Comparison of ENCODE assay signal across 8 cellular contexts in genomic region chrX:19544693-19545305, GRCh38. TPM values are rescaled to one million over a fixed set of nuclear protein-coding genes. Genes with fewer than 3 reads are reported as not detected.
A peak's percentile ranks its signal among the peaks of the same experiment; 100 is the strongest.
DNase-seq lines count a peak whose midpoint lies in the region; ATAC-seq, FAIRE-seq and TF ChIP-seq lines count a peak whose summit lies in the region.

No MANE protein-coding gene starts in this region.

- H3K4me3 ChIP-seq in WI38 (ENCODE audit: low read depth, low read length) (no peak overlapping the region), endothelial cell of umbilical vein (replicated peaks in 1 of 3; ENCODE audit: insufficient read depth in 1 of 3, low read depth in 1 of 3, low read length in 3 of 3) (no peak overlapping the region)

- H3K9me1 ChIP-seq in endothelial cell of umbilical vein (replicated peaks; ENCODE audit: control insufficient read depth, extremely low read depth, insufficient read depth, low read length): no peaks in the 10 kb centered on the region

- H3K27me3 Mint-ChIP-seq in mesothelial cell of epicardium (ENCODE audit: low read depth): no peaks in the 10 kb centered on the region

- peaks cover 10% of the 10 kb centered on the region for H3K9me3 Mint-ChIP-seq in mesothelial cell of epicardium

- H3K4me2 ChIP-seq in endothelial cell of umbilical vein (ENCODE audit: insufficient read depth, low read length): no peak overlapping the region

- H3K79me2 ChIP-seq in endothelial cell of umbilical vein (ENCODE audit: control insufficient read depth, insufficient read depth, low read length): no peaks in the 10 kb centered on the region

- DNase-seq in NCI-H1092 treated with DMSO at 0.1 percent for 48 hours (lab: John Stamatoyannopoulos, UW): peak; percentile 50
- peak; percentile 43 for DNase-seq in endothelial cell of umbilical vein (ENCODE audit: low read depth, low spot score)
- no peak for DNase-seq in mesothelial cell of epicardium (ENCODE audit: low spot score in 2 of 2, unreplicated experiment in 2 of 2)

- H3K4me1 Mint-ChIP-seq in mesothelial cell of epicardium: no peaks in the 10 kb centered on the region

- H3K4me3 Mint-ChIP-seq in mesothelial cell of epicardium: no peak overlapping the region

- TF ChIP-seq CTCF in C4-2B (conservative IDR thresholded peaks at IDR 0.05) (peak; percentile 82), WI38 (IDR thresholded peaks at IDR 0.05; ENCODE audit: low read depth, low read length) (peak; percentile 68; the same call in 1 of the 2 replicates), endothelial cell of umbilical vein (IDR thresholded peaks at IDR 0.05; ENCODE audit: extremely low read depth in 1 of 2, insufficient read depth in 1 of 2, low read depth in 1 of 2, low read length in 2 of 2) (peak; percentile 47 to 58), mesothelial cell of epicardium (IDR thresholded peaks at IDR 0.05; ENCODE audit: unreplicated experiment) (peak; percentile 40)

- BruUV-seq in endothelial cell of umbilical vein (replicated peaks; lab: Mats Ljungman, UMichigan): no TSS peak

- intact Hi-C loops in endothelial cell of umbilical vein (cut with micrococcal nuclease): loop anchor here (1.0 to 10.0 kb wide), 4 partner anchors 194 to 520 kb away; partner anchors contain the start of gene BCLAF3

- H3K9me3 ChIP-seq in endothelial cell of umbilical vein (replicated peaks; ENCODE audit: control insufficient read depth, insufficient read depth, low read length): no peaks in the 10 kb centered on the region

- peak; percentile 69 for FAIRE-seq in endothelial cell of umbilical vein (lab: Jason Lieb, UNC)

- CTCF ChIA-PET in endothelial cell of umbilical vein (lab: Charles Lee): interaction anchor here (0.8 to 1.3 kb wide), 4 partner anchors 9 to 360 kb away, joined by 3 to 8 read pairs (median 4); no protein-coding TSS in a partner anchor

- peaks cover 7% of the 10 kb centered on the region for H3K36me3 Mint-ChIP-seq in mesothelial cell of epicardium

- dilution Hi-C loops in endothelial cell of umbilical vein (cut with MboI; ENCODE audit: extremely low pct_ligation_motif_present, low sequenced_read_pairs): no loop called here

- TF ChIP-seq POLR2A in endothelial cell of umbilical vein (IDR thresholded peaks at IDR 0.05; ENCODE audit: low read depth, low read length): no peak

- H3K36me3 ChIP-seq in endothelial cell of umbilical vein (ENCODE audit: control insufficient read depth in 2 of 2, extremely low read depth in 1 of 2, insufficient read depth in 2 of 2, low read length in 2 of 2): no peaks in the 10 kb centered on the region

- H3K27ac ChIP-seq in C4-2B (no peak overlapping the region), endothelial cell of umbilical vein (ENCODE audit: insufficient read depth, low read depth, low read length) (no peak overlapping the region)

- POLR2A ChIA-PET in endothelial cell of umbilical vein (lab: Charles Lee): no interaction called here

- peak; percentile 84 for ATAC-seq in GM18870 (IDR thresholded peaks at IDR 0.05; ENCODE audit: unreplicated experiment)
- ATAC-seq in HG02571 (IDR thresholded peaks at IDR 0.05; ENCODE audit: unreplicated experiment): no peak
- no peak for ATAC-seq in HG02840 (IDR thresholded peaks at IDR 0.05; ENCODE audit: low FRiP score, unreplicated experiment)

- no peak overlapping the region for H3K9ac ChIP-seq in endothelial cell of umbilical vein (replicated peaks; ENCODE audit: extremely low read depth, insufficient read depth, low read length)

- H3K27ac Mint-ChIP-seq in mesothelial cell of epicardium: no peak overlapping the region

- H2AFZ ChIP-seq in endothelial cell of umbilical vein (ENCODE audit: low read depth, low read length): no peak overlapping the region

- no peaks in the 10 kb centered on the region for H4K20me1 ChIP-seq in endothelial cell of umbilical vein (replicated peaks; ENCODE audit: control insufficient read depth, extremely low read depth, insufficient read depth, low read length)

- no peaks in the 10 kb centered on the region for H3K27me3 ChIP-seq in endothelial cell of umbilical vein (ENCODE audit: control insufficient read depth in 2 of 2, insufficient read depth in 2 of 2, low read length in 2 of 2)

- no peaks in the 10 kb centered on the region for H3K4me1 ChIP-seq in endothelial cell of umbilical vein (ENCODE audit: control insufficient read depth, extremely low read depth, insufficient read depth, low read length)

TF ChIP-seq in endothelial cell of umbilical vein, 7 proteins besides CTCF, POLR2A, EP300 and RAD21:
- no peak for TF ChIP-seq JUN (IDR thresholded peaks at IDR 0.05; ENCODE audit: borderline replicate concordance, insufficient read depth, insufficient read length, low read depth)
- TF ChIP-seq EZH2 (IDR thresholded peaks at IDR 0.05; ENCODE audit: borderline replicate concordance, low read depth, low read length, severe bottlenecking): no peak
- TF ChIP-seq MAX (IDR thresholded peaks at IDR 0.05; ENCODE audit: insufficient read depth, insufficient read length): no peak
- no peak for TF ChIP-seq FOS (IDR thresholded peaks at IDR 0.05; ENCODE audit: borderline replicate concordance, insufficient read depth, low read length)
- no peak for TF ChIP-seq POLR2AphosphoS5 (IDR thresholded peaks at IDR 0.05; ENCODE audit: insufficient read depth, low read depth, low read length)
TF ChIP-seq in endothelial cell of umbilical vein: peak in this region for 0.

RNA-seq across cellular contexts. Expression of gene MAP3K15, which starts 29.5 kb away (rescaled TPM):
- total RNA-seq in endothelial cell of umbilical vein: 0.09 TPM in 1 of 2 replicates, not detected in the other
- polyA plus RNA-seq in endothelial cell of umbilical vein: 0.01 and 0.03 TPM in 2 replicates
- 0.03 and 0.06 TPM in 2 replicates for polyA plus RNA-seq in endothelial cell of umbilical vein (2011; cell fraction: cytosol; rRNA removed)
- polyA plus RNA-seq in endothelial cell of umbilical vein (2011; cell fraction: nucleus; rRNA removed): 0.08 TPM in 1 of 2 replicates, not detected in the other
- 0.07 TPM in 1 of 2 replicates, not detected in the other for polyA plus RNA-seq in endothelial cell of umbilical vein (2012)
- not detected in 2 replicates for polyA minus RNA-seq in endothelial cell of umbilical vein
- polyA minus RNA-seq in endothelial cell of umbilical vein (2011; cell fraction: cytosol; rRNA and poly(A)+ RNA removed): 1.0 TPM
- 0.10 and 0.14 TPM in 2 replicates for polyA minus RNA-seq in endothelial cell of umbilical vein (2011; cell fraction: nucleus; rRNA and poly(A)+ RNA removed)
- total RNA-seq in mesothelial cell of epicardium: 1.3 to 1.6 TPM (median 1.4 TPM) in 3 replicates

Comparison
In these comparisons a context has a peak if more than half of its experiments do, and no peak if none do; other contexts are left out.
1. DNase-seq: peak in NCI-H1092 treated with DMSO at 0.1 percent for 48 hours (single experiment) and endothelial cell of umbilical vein (single experiment); none in mesothelial cell of epicardium (0 of 2).
2. Peak in every context shown above with its lines, with median percentiles within 50 percentile points of each other: CTCF ChIP-seq.